1 cellular context compared by ENCODE assay signal in the genomic region with DNA sequence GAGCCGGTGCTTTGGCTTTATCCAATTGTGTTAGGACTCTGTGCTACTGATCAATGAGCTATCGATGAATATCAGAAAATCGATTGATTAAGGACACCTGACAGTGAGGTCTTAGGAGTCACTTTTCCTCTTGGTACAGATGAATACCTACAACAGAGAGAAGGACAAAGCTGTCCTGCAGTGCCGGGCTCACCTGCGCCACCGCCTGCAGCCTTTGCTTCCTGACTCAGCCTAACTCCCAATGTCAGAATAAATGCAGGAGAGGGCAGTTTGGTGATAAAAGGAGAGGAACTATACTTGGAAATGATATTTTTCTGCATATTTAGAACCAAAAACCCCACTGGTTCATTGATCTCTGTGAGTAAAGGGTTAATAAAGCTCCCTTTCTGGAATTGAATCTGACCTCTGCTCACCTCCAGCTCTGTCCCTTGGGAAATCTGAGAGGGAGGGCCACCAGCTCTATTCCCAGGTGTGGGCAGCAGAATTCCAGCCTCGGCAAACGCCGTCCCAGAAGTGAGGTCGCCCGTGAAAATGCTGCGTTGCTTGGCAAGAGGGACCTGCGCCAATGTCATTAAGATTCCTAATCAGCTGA.
TF ChIP-seq lines count a peak whose summit lies in the region.

No MANE protein-coding gene starts in this region.

TF ChIP-seq in K562, 482 proteins besides CTCF, POLR2A, EP300 and RAD21:
- TF ChIP-seq ZKSCAN1 (IDR thresholded peaks at IDR 0.05; ENCODE audit: low read depth, low read length), result no peak
- TF ChIP-seq HDAC6 (IDR thresholded peaks at IDR 0.05; ENCODE audit: low read depth, low read length), result no peak
- no peak for TF ChIP-seq REST (CRISPR knock-in tag; IDR thresholded peaks at IDR 0.05; ENCODE audit: low read depth)
- TF ChIP-seq MYBL2 (IDR thresholded peaks at IDR 0.05; ENCODE audit: low read depth), result no peak
- TF ChIP-seq MYBL2 (CRISPR knock-in tag; IDR thresholded peaks at IDR 0.05; ENCODE audit: borderline replicate concordance), result 0 out of 2 replicates have a peak, but pooled peaks have one; percentile 24
- no peak for TF ChIP-seq ZFPM2 (CRISPR knock-in tag; IDR thresholded peaks at IDR 0.05)
- no peak for TF ChIP-seq HMG20A (CRISPR knock-in tag; conservative IDR thresholded peaks at IDR 0.05)
- no peak for TF ChIP-seq GMEB1 (CRISPR knock-in tag; IDR thresholded peaks at IDR 0.05)
- TF ChIP-seq NCOA4 (IDR thresholded peaks at IDR 0.05; ENCODE audit: partially characterized antibody), result no peak
- TF ChIP-seq FOXM1 (IDR thresholded peaks at IDR 0.05; ENCODE audit: low read depth), result no peak
- no peak for TF ChIP-seq FOXM1 (CRISPR knock-in tag; IDR thresholded peaks at IDR 0.05; ENCODE audit: low read depth)
